8 cellular contexts compared by ENCODE assay signal in the genomic region with DNA sequence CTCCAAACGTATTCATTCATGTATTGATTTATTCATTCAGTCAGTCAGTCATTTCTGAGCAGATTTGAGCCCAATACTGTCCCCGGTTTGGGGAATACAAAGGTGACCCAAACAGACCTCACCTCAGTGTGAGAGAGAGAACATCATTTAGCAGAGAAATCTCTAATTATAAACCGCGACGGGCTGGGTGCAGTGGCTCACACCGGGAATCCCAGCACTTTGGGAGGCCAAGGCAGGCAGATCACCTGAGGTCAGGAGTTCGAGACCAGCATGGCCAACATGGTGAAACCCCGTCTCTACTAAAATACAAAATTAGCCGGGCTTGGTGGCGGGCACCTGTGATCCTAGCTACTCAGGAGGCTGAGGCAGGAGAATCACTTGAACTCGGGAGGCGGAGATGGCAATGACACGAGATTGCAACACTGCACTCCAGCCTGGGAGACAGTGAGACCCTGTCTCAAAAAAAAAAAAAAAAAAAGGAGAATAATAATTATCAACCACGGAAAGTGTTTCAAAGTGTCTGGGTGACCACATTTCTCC. TPM values are rescaled to one million over a fixed set of nuclear protein-coding genes. Genes with fewer than 3 reads are reported as not detected.
DNase-seq lines count a peak whose midpoint lies in the region; ATAC-seq and TF ChIP-seq lines count a peak whose summit lies in the region.
"Not testable (repeated sequence)": the region's sequence is repeated elsewhere in the genome, so short reads cannot be mapped to it uniquely, and the experiment has no call there.

No MANE protein-coding gene starts in this region.

- DNase-seq in H7; NB4 (ENCODE audit: low read depth); activated CD8-positive, alpha-beta T cell treated with anti-CD3 and anti-CD28 coated beads for 36 hours; central memory CD8-positive, alpha-beta T cell (ENCODE audit: low spot score in 2 of 2); left ventricle myocardium inferior; stimulated activated naive B cell treated with anti-CD40 and anti-IgM and Interleukin-4, amounts not matched to agents 10 μg/mL and 1 μg/mL and 100 μg/mL, for 72 hours: not testable (repeated sequence)

- intact Hi-C loops in activated CD8-positive, alpha-beta T cell treated with anti-CD3 and anti-CD28 coated beads for 36 hours (cut with micrococcal nuclease); left ventricle myocardium inferior (cut with micrococcal nuclease): not testable (repeated sequence)

- H3K4me1 Mint-ChIP-seq in activated CD8-positive, alpha-beta T cell treated with anti-CD3 and anti-CD28 coated beads for 36 hours (ENCODE audit: low read depth); central memory CD8-positive, alpha-beta T cell; nephron: not testable (repeated sequence)
- peaks cover 2 to 29% of the 10 kb centered on the region in 2 donors for H3K4me1 Mint-ChIP-seq in stimulated activated naive B cell treated with anti-CD40 and anti-IgM and Interleukin-4, amounts not matched to agents 10 μg/mL and 1 μg/mL and 100 μg/mL, for 72 hours

- peak overlapping the region; percentile 58 for H3K4me3 Mint-ChIP-seq in activated CD8-positive, alpha-beta T cell treated with anti-CD3 and anti-CD28 coated beads for 36 hours
- H3K4me3 Mint-ChIP-seq in central memory CD8-positive, alpha-beta T cell, result peak overlapping the region; percentile 78
- peak overlapping the region; percentile 65 to 74 (median 73) for H3K4me3 Mint-ChIP-seq in nephron
- peak overlapping the region; percentile 89 to 90 for H3K4me3 Mint-ChIP-seq in stimulated activated naive B cell treated with anti-CD40 and anti-IgM and Interleukin-4, amounts not matched to agents 10 μg/mL and 1 μg/mL and 100 μg/mL, for 72 hours

- not testable (repeated sequence) for TF ChIP-seq CTCF in NB4 (IDR thresholded peaks at IDR 0.05; ENCODE audit: low read depth, low read length); left ventricle myocardium inferior (IDR thresholded peaks at IDR 0.05; ENCODE audit: borderline replicate concordance); nephron (IDR thresholded peaks at IDR 0.05; ENCODE audit: unreplicated experiment in 3 of 3)
- peak; percentile 37 for TF ChIP-seq CTCF in activated CD8-positive, alpha-beta T cell treated with anti-CD3 and anti-CD28 coated beads for 36 hours (IDR thresholded peaks at IDR 0.05)

- peak overlapping the region; percentile 40 for H3K27ac ChIP-seq in BLaER1
- H3K27ac ChIP-seq in left ventricle myocardium inferior (replicated peaks), result peak overlapping the region; percentile 85

- peak overlapping the region; percentile 25 for H3K27ac Mint-ChIP-seq in activated CD8-positive, alpha-beta T cell treated with anti-CD3 and anti-CD28 coated beads for 36 hours
- not testable (repeated sequence) for H3K27ac Mint-ChIP-seq in central memory CD8-positive, alpha-beta T cell (ENCODE audit: low read depth); nephron
- peak overlapping the region; percentile 47 for H3K27ac Mint-ChIP-seq in stimulated activated naive B cell treated with anti-CD40 and anti-IgM and Interleukin-4, amounts not matched to agents 10 μg/mL and 1 μg/mL and 100 μg/mL, for 72 hours

- H3K4me3 ChIP-seq in BLaER1 (peak overlapping the region; percentile 69), H7 (ENCODE audit: insufficient read depth, low read depth, low read length) (peak overlapping the region; percentile 59), NB4 (ENCODE audit: low read depth, low read length) (peak overlapping the region; percentile 69), left ventricle myocardium inferior (peak overlapping the region; percentile 74)

- not testable (repeated sequence) for H3K36me3 Mint-ChIP-seq in activated CD8-positive, alpha-beta T cell treated with anti-CD3 and anti-CD28 coated beads for 36 hours (ENCODE audit: low read depth); central memory CD8-positive, alpha-beta T cell (ENCODE audit: insufficient read depth); nephron (ENCODE audit: low read depth); stimulated activated naive B cell treated with anti-CD40 and anti-IgM and Interleukin-4, amounts not matched to agents 10 μg/mL and 1 μg/mL and 100 μg/mL, for 72 hours

- H3K4me2 ChIP-seq in BLaER1, result peak overlapping the region; percentile 73

- CTCF ChIA-PET in activated CD8-positive, alpha-beta T cell treated with anti-CD3 and anti-CD28 coated beads for 36 hours (lab: Charles Lee), result not testable (repeated sequence)

- not testable (repeated sequence) for H3K9me3 ChIP-seq in BLaER1; left ventricle myocardium inferior (replicated peaks)

- H3K27me3 ChIP-seq in BLaER1; H7 (ENCODE audit: control insufficient read depth, insufficient read depth, low read length): not testable (repeated sequence)
- H3K27me3 ChIP-seq in left ventricle myocardium inferior (ENCODE audit: low read depth), result peaks cover 15% of the 10 kb centered on the region

- not testable (repeated sequence) for H3K36me3 ChIP-seq in BLaER1; H7 (replicated peaks; ENCODE audit: control insufficient read depth, insufficient read depth, low read length); left ventricle myocardium inferior

- not testable (repeated sequence) for H3K9me3 Mint-ChIP-seq in activated CD8-positive, alpha-beta T cell treated with anti-CD3 and anti-CD28 coated beads for 36 hours; central memory CD8-positive, alpha-beta T cell; nephron; stimulated activated naive B cell treated with anti-CD40 and anti-IgM and Interleukin-4, amounts not matched to agents 10 μg/mL and 1 μg/mL and 100 μg/mL, for 72 hours

- peaks cover 38% of the 10 kb centered on the region for H3K4me1 ChIP-seq in BLaER1
- H3K4me1 ChIP-seq in left ventricle myocardium inferior, result peaks cover 29% of the 10 kb centered on the region

- H3K9ac ChIP-seq in BLaER1, result peak overlapping the region; percentile 86; the same call in 1 of the 2 replicates

- not testable (repeated sequence) for TF ChIP-seq POLR2A in NB4 (IDR thresholded peaks at IDR 0.05; ENCODE audit: extremely low read depth, insufficient read length)

- not testable (repeated sequence) for H3K27me3 Mint-ChIP-seq in activated CD8-positive, alpha-beta T cell treated with anti-CD3 and anti-CD28 coated beads for 36 hours
- H3K27me3 Mint-ChIP-seq in central memory CD8-positive, alpha-beta T cell, result peaks cover 20% of the 10 kb centered on the region
- H3K27me3 Mint-ChIP-seq in nephron (ENCODE audit: low read depth), result peaks cover 12% of the 10 kb centered on the region
- peaks cover 12 to 16% of the 10 kb centered on the region in 2 donors for H3K27me3 Mint-ChIP-seq in stimulated activated naive B cell treated with anti-CD40 and anti-IgM and Interleukin-4, amounts not matched to agents 10 μg/mL and 1 μg/mL and 100 μg/mL, for 72 hours

- POLR2A ChIA-PET in activated CD8-positive, alpha-beta T cell treated with anti-CD3 and anti-CD28 coated beads for 36 hours (lab: Charles Lee), result not testable (repeated sequence)

- H4K20me1 ChIP-seq in BLaER1, result not testable (repeated sequence)

- not testable (repeated sequence) for ATAC-seq in activated CD8-positive, alpha-beta T cell treated with anti-CD3 and anti-CD28 coated beads for 36 hours; central memory CD8-positive, alpha-beta T cell (replicated peaks; ENCODE audit: extremely low read depth, poor library complexity, severe bottlenecking)
- peak; percentile 8 to 14 for ATAC-seq in stimulated activated naive B cell treated with anti-CD40 and anti-IgM and Interleukin-4, amounts not matched to agents 10 μg/mL and 1 μg/mL and 100 μg/mL, for 72 hours (replicated peaks)

RNA-seq across cellular contexts. Expression of a gene that starts 1.7 kb away (rescaled TPM):
- total RNA-seq in H7 (2014; rRNA removed; shearing (Covaris generic)), result 2.0 and 3.1 TPM in 2 replicates
- 1 to 10 TPM; 1.2 to 1.4 TPM for total RNA-seq in activated CD8-positive, alpha-beta T cell treated with anti-CD3 and anti-CD28 coated beads for 36 hours
- total RNA-seq in left ventricle myocardium inferior, result 0.11 TPM

RNA-seq across cellular contexts. Expression of a gene that starts 30.7 kb away (rescaled TPM):
- 69.0 and 96.1 TPM in 2 replicates for total RNA-seq in H7 (2014; rRNA removed; shearing (Covaris generic))
- total RNA-seq in activated CD8-positive, alpha-beta T cell treated with anti-CD3 and anti-CD28 coated beads for 36 hours, result 100 to 1,000 TPM; 518 to 561 TPM
- 251 TPM for total RNA-seq in left ventricle myocardium inferior

RNA-seq across cellular contexts. Expression of a gene that starts 39.4 kb away (rescaled TPM):
- total RNA-seq in H7 (2014; rRNA removed; shearing (Covaris generic)), result 35.2 and 36.7 TPM in 2 replicates
- total RNA-seq in activated CD8-positive, alpha-beta T cell treated with anti-CD3 and anti-CD28 coated beads for 36 hours, result 10 to 100 TPM; 26.0 to 27.3 TPM
- total RNA-seq in left ventricle myocardium inferior, result 10.2 TPM

RNA-seq across cellular contexts. Expression of a gene that starts 55.4 kb away (rescaled TPM):
- total RNA-seq in H7 (2014; rRNA removed; shearing (Covaris generic)), result 236 and 269 TPM in 2 replicates
- 100 to 1,000 TPM; 174 to 178 TPM for total RNA-seq in activated CD8-positive, alpha-beta T cell treated with anti-CD3 and anti-CD28 coated beads for 36 hours
- total RNA-seq in left ventricle myocardium inferior, result 304 TPM
